Comparison of ENCODE assay signal across 21 cellular contexts in genomic region chr19:18765224-18765623, GRCh38. TPM values are rescaled to one million over a fixed set of nuclear protein-coding genes. Genes with fewer than 3 reads are reported as not detected.
A peak's percentile ranks its signal among the peaks of the same experiment; 100 is the strongest.
DNase-seq lines count a peak whose midpoint lies in the region; ATAC-seq, FAIRE-seq and TF ChIP-seq lines count a peak whose summit lies in the region.
"Had no signal": no experiment of that assay in that cellular context is flagged by ENCODE, and none has a peak within 500 bp of the region (broad histone marks: within the 10 kb centered on the region; RNA-seq: fewer than 3 reads in every experiment).

No MANE protein-coding gene starts in this region.

- peaks cover 9% of the 10 kb centered on the region for H3K36me3 Mint-ChIP-seq in effector memory CD8-positive, alpha-beta T cell (ENCODE audit: insufficient read depth)

- H3K4me3 ChIP-seq in BLaER1 treated with 17β-estradiol and CSF1 and Interleukin-3, amounts not matched to agents 10 nM and 100 nM = peak overlapping the region in 5 of 10 experiments; percentile 12 to 38 (median 31); a peak in 6 of 20 replicates
- H3K4me3 ChIP-seq in bronchial epithelial cell (ENCODE audit: low read depth, low read length) (no peak overlapping the region), foreskin fibroblast (ENCODE audit: low read depth in 1 of 2, low read length in 2 of 2) (no peak overlapping the region)
- H3K4me3 ChIP-seq: left ventricle myocardium inferior, prostate gland, stomach had no signal

- no peak overlapping the region for H3K4me3 Mint-ChIP-seq in effector memory CD8-positive, alpha-beta T cell
- H3K4me3 Mint-ChIP-seq: endodermal cell had no signal

- H3K4me2 ChIP-seq in BLaER1 treated with 17β-estradiol and CSF1 and Interleukin-3, amounts not matched to agents 10 nM and 100 nM = peak overlapping the region; percentile 61 to 97 (median 90)

- no peak overlapping the region for H3K27ac Mint-ChIP-seq in effector memory CD8-positive, alpha-beta T cell
- H3K27ac Mint-ChIP-seq: activated T-helper 2 cell treated with anti-CD3 and anti-CD28 coated beads, Interferon-gamma antibody, Interleukin-2, Interleukin-4, amounts not matched to agents 10 μg/mL and 5 μg/mL and 100 μg/mL, durations not matched to agents 14 hours and 24 hours and 36 hours; endodermal cell had no signal

- DNase-seq in NCI-H2196 treated with DMSO at 0.1 percent for 48 hours (lab: John Stamatoyannopoulos, UW; ENCODE audit: unreplicated experiment) (peak; percentile 39), bronchial epithelial cell (ENCODE audit: low read depth) (peak; percentile 50), foreskin fibroblast (no peak)
- DNase-seq in activated T-cell treated with anti-CD3 and anti-CD28 coated beads, Interleukin-2, amount 50 U/mL, for 48 hours = no peak
- DNase-seq in effector memory CD8-positive, alpha-beta T cell = no peak
- DNase-seq: Calu3; endodermal cell; foreskin melanocyte; Karpas-422; left ventricle myocardium inferior; NCI-H2227 treated with DMSO at 0.1 percent for 48 hours; stimulated activated CD4-positive, alpha-beta T cell treated with anti-CD3 and anti-CD28 coated beads, Interleukin-12 subunit alpha, Interleukin-12 subunit beta, amount 100 ng/mL, for 4 hours; stomach; SW 1271 had no signal

- peaks cover 7 to 75% (median 36%) of the 10 kb centered on the region in 11 experiments; a peak in 20 of 22 replicates for H4K20me1 ChIP-seq in BLaER1 treated with 17β-estradiol and CSF1 and Interleukin-3, amounts not matched to agents 10 nM and 100 nM

- no peaks in the 10 kb centered on the region for H3K27me3 ChIP-seq in BLaER1 treated with 17β-estradiol and CSF1 and Interleukin-3, amounts not matched to agents 10 nM and 100 nM
- no peaks in the 10 kb centered on the region for H3K27me3 ChIP-seq in bronchial epithelial cell (ENCODE audit: control insufficient read depth, insufficient read depth, low read length)
- H3K27me3 ChIP-seq: stomach had no signal

- no peak for TF ChIP-seq CTCF in bronchial epithelial cell (IDR thresholded peaks at IDR 0.05; ENCODE audit: insufficient read depth, low read length, severe bottlenecking)
- no peak for TF ChIP-seq CTCF in foreskin fibroblast (IDR thresholded peaks at IDR 0.05; ENCODE audit: low read depth, low read length)

- H3K27ac ChIP-seq in BLaER1 treated with 17β-estradiol and CSF1 and Interleukin-3, amounts not matched to agents 10 nM and 100 nM = peak overlapping the region in 8 of 11 experiments; percentile 68 to 86 (median 76); a peak in 16 of 22 replicates
- H3K27ac ChIP-seq: left ventricle myocardium inferior had no signal

- peaks cover 41 to 88% (median 70%) of the 10 kb centered on the region in 10 experiments for H3K4me1 ChIP-seq in BLaER1 treated with 17β-estradiol and CSF1 and Interleukin-3, amounts not matched to agents 10 nM and 100 nM

- no peaks in the 10 kb centered on the region for H3K9me3 Mint-ChIP-seq in effector memory CD8-positive, alpha-beta T cell
- H3K9me3 Mint-ChIP-seq: activated T-helper 2 cell treated with anti-CD3 and anti-CD28 coated beads, Interferon-gamma antibody, Interleukin-2, Interleukin-4, amounts not matched to agents 10 μg/mL and 5 μg/mL and 100 μg/mL, durations not matched to agents 14 hours and 24 hours and 36 hours; endodermal cell had no signal

- FAIRE-seq in bronchial epithelial cell (lab: Jason Lieb, UNC) = peak; percentile 83
- FAIRE-seq: GM18507, RCC 7860 had no signal

- no peaks in the 10 kb centered on the region for H3K27me3 Mint-ChIP-seq in effector memory CD8-positive, alpha-beta T cell

- TF ChIP-seq EP300 in Ishikawa (IDR thresholded peaks at IDR 0.05; ENCODE audit: borderline replicate concordance) = peak; percentile 55; the same call in 1 of the 2 replicates

- peaks cover 0 to 13% (median 0%) of the 10 kb centered on the region in 11 experiments; a peak in 5 of 22 replicates for H3K36me3 ChIP-seq in BLaER1 treated with 17β-estradiol and CSF1 and Interleukin-3, amounts not matched to agents 10 nM and 100 nM
- H3K36me3 ChIP-seq in bronchial epithelial cell (ENCODE audit: control insufficient read depth, insufficient read depth, low read length) = no peaks in the 10 kb centered on the region
- H3K36me3 ChIP-seq: left ventricle myocardium inferior, prostate gland, stomach had no signal

- no peaks in the 10 kb centered on the region for H3K9me3 ChIP-seq in BLaER1 treated with 17β-estradiol and CSF1 and Interleukin-3, amounts not matched to agents 10 nM and 100 nM (replicated peaks in 1 of 11)
- H3K9me3 ChIP-seq: left ventricle myocardium inferior, prostate gland, stomach had no signal

- peak overlapping the region in 9 of 11 experiments; percentile 5 to 76 (median 66); a peak in 14 of 22 replicates for H3K9ac ChIP-seq in BLaER1 treated with 17β-estradiol and CSF1 and Interleukin-3, amounts not matched to agents 10 nM and 100 nM

- no peak for TF ChIP-seq RAD21 in Ishikawa (IDR thresholded peaks at IDR 0.05; ENCODE audit: low read depth)

- no peaks in the 10 kb centered on the region for H3K4me1 Mint-ChIP-seq in effector memory CD8-positive, alpha-beta T cell (ENCODE audit: low read depth in 2 of 2)
- H3K4me1 Mint-ChIP-seq: endodermal cell had no signal

- ATAC-seq in HG02981 (IDR thresholded peaks at IDR 0.05; ENCODE audit: unreplicated experiment) = no peak
- no peak for ATAC-seq in effector memory CD8-positive, alpha-beta T cell (replicated peaks)

TF ChIP-seq in Ishikawa, 13 proteins besides CTCF, POLR2A, EP300 and RAD21:
- TF ChIP-seq, protein P1, sequence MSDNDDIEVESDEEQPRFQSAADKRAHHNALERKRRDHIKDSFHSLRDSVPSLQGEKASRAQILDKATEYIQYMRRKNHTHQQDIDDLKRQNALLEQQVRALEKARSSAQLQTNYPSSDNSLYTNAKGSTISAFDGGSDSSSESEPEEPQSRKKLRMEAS (IDR thresholded peaks at IDR 0.05) = no peak; the same call in 1 of the 2 replicates
- peak; percentile 59; the same call in 1 of the 2 replicates for TF ChIP-seq TCF12 (IDR thresholded peaks at IDR 0.05; ENCODE audit: low read depth)
- TF ChIP-seq NFIC (IDR thresholded peaks at IDR 0.05) = peak; percentile 56
- no peak for TF ChIP-seq REST (IDR thresholded peaks at IDR 0.05; ENCODE audit: low read depth)
- no peak for TF ChIP-seq FOXM1 (IDR thresholded peaks at IDR 0.05; ENCODE audit: borderline replicate concordance, low read depth)
- TF ChIP-seq ZBTB7A (IDR thresholded peaks at IDR 0.05; ENCODE audit: low read depth) = peak; percentile 56; the same call in 1 of the 2 replicates
- TF ChIP-seq EGR1 (IDR thresholded peaks at IDR 0.05) = no peak

RNA-seq across cellular contexts. Expression of gene COMP, which starts 25.9 kb away (rescaled TPM):
- not detected in 2 replicates for total RNA-seq in bronchial epithelial cell
- total RNA-seq: activated T-helper 2 cell treated with anti-CD3 and anti-CD28 coated beads, Interferon-gamma antibody, Interleukin-2, Interleukin-4, amounts not matched to agents 10 μg/mL and 5 μg/mL and 100 μg/mL, durations not matched to agents 14 hours and 24 hours and 36 hours; Calu3; endodermal cell had no signal

Comparison
In these comparisons a context has a peak if more than half of its experiments do, and no peak if none do; other contexts are left out.
1. DNase-seq: peak in NCI-H2196 treated with DMSO at 0.1 percent for 48 hours (single experiment) and bronchial epithelial cell (single experiment); none in activated T-cell treated with anti-CD3 and anti-CD28 coated beads, Interleukin-2, amount 50 U/mL, for 48 hours (0 of 2), foreskin fibroblast (0 of 2) and effector memory CD8-positive, alpha-beta T cell (0 of 3).